ENCODE assay signal across 8 cellular contexts in genomic region chr11:120235024-120235628, GRCh38. TPM values are rescaled to one million over a fixed set of nuclear protein-coding genes. Genes with fewer than 3 reads are reported as not detected.
A peak's percentile ranks its signal among the peaks of the same experiment; 100 is the strongest.
DNase-seq lines count a peak whose midpoint lies in the region; ATAC-seq and TF ChIP-seq lines count a peak whose summit lies in the region.

No MANE protein-coding gene starts in this region.

- no peaks in the 10 kb centered on the region for H3K36me3 Mint-ChIP-seq in activated CD4-positive, alpha-beta memory T cell treated with anti-CD3 and anti-CD28 coated beads for 36 hours
- no peaks in the 10 kb centered on the region for H3K36me3 Mint-ChIP-seq in nephron progenitor cell (ENCODE audit: low read depth)

- H3K27me3 Mint-ChIP-seq in activated CD4-positive, alpha-beta memory T cell treated with anti-CD3 and anti-CD28 coated beads for 36 hours = peaks cover 50% of the 10 kb centered on the region
- H3K27me3 Mint-ChIP-seq in nephron progenitor cell (ENCODE audit: low read depth, poor library complexity) = peaks cover 82% of the 10 kb centered on the region

- no peaks in the 10 kb centered on the region for H3K9me3 ChIP-seq in upper lobe of right lung

- H3K36me3 ChIP-seq in upper lobe of right lung = no peaks in the 10 kb centered on the region

- H3K27ac Mint-ChIP-seq in activated CD4-positive, alpha-beta memory T cell treated with anti-CD3 and anti-CD28 coated beads for 36 hours = no peak overlapping the region
- H3K27ac Mint-ChIP-seq in nephron progenitor cell = no peak overlapping the region

- TF ChIP-seq CTCF in nephron progenitor cell (IDR thresholded peaks at IDR 0.05) = peak; percentile 80
- TF ChIP-seq CTCF in upper lobe of right lung (IDR thresholded peaks at IDR 0.05) = peak; percentile 71

- H3K4me3 Mint-ChIP-seq in activated CD4-positive, alpha-beta memory T cell treated with anti-CD3 and anti-CD28 coated beads for 36 hours = no peak overlapping the region
- no peak overlapping the region for H3K4me3 Mint-ChIP-seq in nephron progenitor cell

- no peaks in the 10 kb centered on the region for H3K4me1 Mint-ChIP-seq in activated CD4-positive, alpha-beta memory T cell treated with anti-CD3 and anti-CD28 coated beads for 36 hours (ENCODE audit: low read depth)
- H3K4me1 Mint-ChIP-seq in nephron progenitor cell = no peaks in the 10 kb centered on the region

- H3K4me1 ChIP-seq in upper lobe of right lung = no peaks in the 10 kb centered on the region

- H3K9me3 Mint-ChIP-seq in activated CD4-positive, alpha-beta memory T cell treated with anti-CD3 and anti-CD28 coated beads for 36 hours = no peaks in the 10 kb centered on the region
- H3K9me3 Mint-ChIP-seq in nephron progenitor cell = peaks cover 3% of the 10 kb centered on the region

- H3K27me3 ChIP-seq in upper lobe of right lung = peaks cover 35% of the 10 kb centered on the region

- H3K4me3 ChIP-seq in upper lobe of right lung = no peak overlapping the region

- CTCF ChIA-PET in activated CD4-positive, alpha-beta memory T cell treated with anti-CD3 and anti-CD28 coated beads for 36 hours (lab: Charles Lee) = interaction anchor here (0.9 to 9.8 kb wide), 14 partner anchors 9 to 155 kb away, joined by 3 to 225 read pairs (median 5); no protein-coding TSS in a partner anchor

- POLR2A ChIA-PET in activated CD4-positive, alpha-beta memory T cell treated with anti-CD3 and anti-CD28 coated beads for 36 hours (lab: Charles Lee) = no interaction called here

- peak; percentile 89 for ATAC-seq in upper lobe of right lung
- ATAC-seq in HG03520 (IDR thresholded peaks at IDR 0.05; ENCODE audit: unreplicated experiment) = no peak

- intact Hi-C loops in activated CD4-positive, alpha-beta memory T cell treated with anti-CD3 and anti-CD28 coated beads for 36 hours (cut with micrococcal nuclease) = loop anchor here (1.0 kb wide), 1 partner anchor 68 kb away; no protein-coding TSS in a partner anchor
- intact Hi-C loops in upper lobe of right lung (cut with DNase I) = no loop called here

- H3K27ac ChIP-seq in epithelial cell of prostate (peak overlapping the region; percentile 36), upper lobe of right lung (no peak overlapping the region)

- peak; percentile 71 for DNase-seq in AG08395 (ENCODE audit: low spot score)
- peak; percentile 83 for DNase-seq in GM19240 (ENCODE audit: insufficient read length, low spot score)
- peak; percentile 68 for DNase-seq in NCI-H2196 (lab: John Stamatoyannopoulos, UW; ENCODE audit: unreplicated experiment)
- DNase-seq in activated CD4-positive, alpha-beta memory T cell treated with anti-CD3 and anti-CD28 coated beads for 36 hours = peak; percentile 76
- peak; percentile 36 for DNase-seq in epithelial cell of prostate (ENCODE audit: low read depth, low spot score)
- DNase-seq in nephron progenitor cell = peak; percentile 78
- peak; percentile 86 for DNase-seq in upper lobe of right lung

RNA-seq across cellular contexts. Expression of gene POU2F3, which starts 4.8 kb away (rescaled TPM):
- not detected for total RNA-seq in activated CD4-positive, alpha-beta memory T cell treated with anti-CD3 and anti-CD28 coated beads for 36 hours
- total RNA-seq in upper lobe of right lung = 3.0 TPM

RNA-seq across cellular contexts. Expression of gene OAF, which starts 24.3 kb away (rescaled TPM):
- total RNA-seq in activated CD4-positive, alpha-beta memory T cell treated with anti-CD3 and anti-CD28 coated beads for 36 hours = 1 to 10 TPM in 1 of 2 experiments, under 1 TPM in 1; 0.90 to 1.2 TPM
- 19.8 TPM for total RNA-seq in upper lobe of right lung

Comparison
In these comparisons a context has a peak if more than half of its experiments do, and no peak if none do; other contexts are left out.
1. DNase-seq: peak in every context shown above with its lines; median percentile 86 in upper lobe of right lung; 83 in GM19240; 78 in nephron progenitor cell; 76 in activated CD4-positive, alpha-beta memory T cell treated with anti-CD3 and anti-CD28 coated beads for 36 hours; 71 in AG08395; 68 in NCI-H2196; 36 in epithelial cell of prostate.